ENCODE assay signal across 17 cellular contexts in genomic region chr13:26663801-26664200, GRCh38.
A peak's percentile ranks its signal among the peaks of the same experiment; 100 is the strongest.
DNase-seq lines count a peak whose midpoint lies in the region; ATAC-seq lines count a peak whose summit lies in the region.
"Had no signal": no experiment of that assay in that cellular context is flagged by ENCODE, and none has a peak within 500 bp of the region (broad histone marks: within the 10 kb centered on the region; RNA-seq: fewer than 3 reads in every experiment).

No MANE protein-coding gene starts in this region.

- ATAC-seq in HG03565 (IDR thresholded peaks at IDR 0.05; ENCODE audit: unreplicated experiment) = no peak
- ATAC-seq in HG03039 (IDR thresholded peaks at IDR 0.05; ENCODE audit: unreplicated experiment) = no peak
- ATAC-seq: gastrocnemius medialis; sciatic nerve; stimulated activated memory B cell treated with anti-CD40 and anti-IgM and Interleukin-4, amounts not matched to agents 10 μg/mL and 1 μg/mL and 100 μg/mL, for 72 hours had no signal

- DNase-seq in DMS53 (lab: John Stamatoyannopoulos, UW) (peak; percentile 95), NCI-H1436 treated with DMSO at 0.1 percent for 48 hours (lab: John Stamatoyannopoulos, UW) (peak; percentile 5), NCI-H69 (lab: John Stamatoyannopoulos, UW) (peak; percentile 89), dermis microvascular lymphatic vessel endothelial cell (ENCODE audit: low read depth in 2 of 2) (peak; percentile 47 to 82), NOMO-1 (lab: John Stamatoyannopoulos, UW; ENCODE audit: unreplicated experiment in 2 of 2) (no peak)
- no peak for DNase-seq in stimulated activated CD4-positive, alpha-beta T cell treated with anti-CD3 and anti-CD28 coated beads, Interleukin-1b, Interleukin-23, amount 100 ng/mL, for 48 hours
- DNase-seq: activated CD4-positive, alpha-beta T cell treated with anti-CD3 and anti-CD28 coated beads for 4 hours; activated naive CD8-positive, alpha-beta T cell treated with anti-CD3 and anti-CD28 coated beads for 36 hours; central memory CD4-positive, alpha-beta T cell; gastrocnemius medialis; Karpas-422; NCI-H524 treated with DMSO at 0.1 percent for 48 hours; upper lobe of left lung had no signal

Comparison
In these comparisons a context has a peak if more than half of its experiments do, and no peak if none do; other contexts are left out.
1. DNase-seq: peak in DMS53 (single experiment), NCI-H1436 treated with DMSO at 0.1 percent for 48 hours (single experiment), NCI-H69 (single experiment) and dermis microvascular lymphatic vessel endothelial cell (2 of 2); none in stimulated activated CD4-positive, alpha-beta T cell treated with anti-CD3 and anti-CD28 coated beads, Interleukin-1b, Interleukin-23, amount 100 ng/mL, for 48 hours (single experiment) and NOMO-1 (0 of 2).